ENCODE assay signal across 8 cellular contexts in the genomic region with DNA sequence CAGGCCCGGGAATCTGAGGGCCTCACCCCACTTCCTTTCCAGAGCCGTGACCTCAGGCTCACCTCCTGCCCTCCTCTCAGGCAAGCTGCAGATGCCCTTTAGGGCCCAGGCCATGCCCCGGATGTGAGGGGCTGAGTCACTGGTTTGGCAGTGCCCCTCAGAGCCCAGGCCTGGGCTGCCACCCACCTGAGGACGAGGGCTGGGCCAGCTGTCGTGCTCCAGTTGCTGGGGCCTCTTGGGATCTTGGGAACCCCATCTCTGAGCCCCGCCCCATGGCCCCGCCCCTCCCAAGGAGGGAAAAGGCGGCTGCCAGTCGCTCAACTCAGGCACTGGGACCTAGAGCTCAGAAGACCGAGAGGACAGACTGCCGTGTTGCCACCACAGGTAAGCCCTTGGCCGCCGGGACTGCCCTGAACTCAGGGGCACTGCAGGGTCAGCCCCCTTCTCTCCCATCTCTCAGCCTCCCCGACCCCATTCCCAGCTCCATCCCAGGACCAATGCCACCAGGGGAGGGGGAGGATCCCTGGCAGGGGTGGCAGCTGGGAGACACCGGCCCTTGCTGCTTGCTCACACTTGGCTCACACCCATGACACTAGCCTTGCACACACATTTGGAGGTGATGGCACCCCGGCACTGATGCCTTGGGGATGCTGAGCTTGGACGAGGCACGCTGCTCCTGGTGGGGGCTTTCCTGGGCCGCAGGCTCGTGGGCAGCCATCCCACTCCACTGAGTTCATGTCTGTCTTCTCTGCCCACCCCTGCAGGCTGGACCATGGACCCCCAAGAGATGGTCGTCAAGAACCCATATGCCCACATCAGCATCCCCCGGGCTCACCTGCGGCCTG. TPM values are rescaled to one million over a fixed set of nuclear protein-coding genes. Genes with fewer than 3 reads are reported as not detected.
A peak's percentile ranks its signal among the peaks of the same experiment; 100 is the strongest.
DNase-seq lines count a peak whose midpoint lies in the region; ATAC-seq, FAIRE-seq and TF ChIP-seq lines count a peak whose summit lies in the region.

A gene with protein sequence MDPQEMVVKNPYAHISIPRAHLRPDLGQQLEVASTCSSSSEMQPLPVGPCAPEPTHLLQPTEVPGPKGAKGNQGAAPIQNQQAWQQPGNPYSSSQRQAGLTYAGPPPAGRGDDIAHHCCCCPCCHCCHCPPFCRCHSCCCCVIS (plus strand): TSS at position 325 of the 845 bp plus-strand sequence. CDS start 448 bp downstream, at position 773.

- H3K36me3 Mint-ChIP-seq in T-helper 17 cell (ENCODE audit: low read depth): peaks cover 2% of the 10 kb centered on the region
- no peaks in the 10 kb centered on the region for H3K36me3 Mint-ChIP-seq in glutamatergic neuron (ENCODE audit: unreplicated experiment)

- in situ Hi-C loops in HAP-1 (cut with MboI; ENCODE audit: low sequenced_read_pairs): loop anchor here (5.0 to 25.0 kb wide), 2 partner anchors 103 to 438 kb away; a partner anchor contains a TSS

- H3K4me3 Mint-ChIP-seq in T-helper 17 cell (peak within 1 kb of the TSS; percentile 82), glutamatergic neuron (ENCODE audit: unreplicated experiment) (peak within 1 kb of the TSS; percentile 63)

- TF ChIP-seq CTCF in glutamatergic neuron (IDR thresholded peaks at IDR 0.05; ENCODE audit: partially characterized antibody, unreplicated experiment): no peak

- H3K27me3 ChIP-seq in HAP-1 (ENCODE audit: low read depth) (no peaks in the 10 kb centered on the region), small intestine (ENCODE audit: control insufficient read depth in 2 of 2, insufficient read depth in 2 of 2, low read length in 2 of 2) (no peaks in the 10 kb centered on the region)

- no peak for FAIRE-seq in small intestine (lab: Jason Lieb, UNC)

- H3K4me1 ChIP-seq in HAP-1 (peaks cover 11% of the 10 kb centered on the region), small intestine (ENCODE audit: control insufficient read depth in 2 of 2, insufficient read depth in 1 of 2, low read depth in 1 of 2, low read length in 1 of 2) (peaks cover 0 to 1% of the 10 kb centered on the region in 2 donors)

- DNase-seq in HAP-1 (ENCODE audit: low spot score in 2 of 2) (no peak), T-helper 17 cell (no peak), glutamatergic neuron (no peak), small intestine (peak; percentile 53), amniotic stem cell (lab: John Stamatoyannopoulos, UW) (no peak), GDM1 (lab: John Stamatoyannopoulos, UW) (no peak)
- DNase-seq in central memory CD4-positive, alpha-beta T cell: no peak

- H3K36me3 ChIP-seq in HAP-1 (replicated peaks) (no peaks in the 10 kb centered on the region), small intestine (ENCODE audit: control insufficient read depth in 2 of 2, insufficient read depth in 2 of 2, low read length in 2 of 2) (no peaks in the 10 kb centered on the region)

- no peak for ATAC-seq in T-helper 17 cell
- no peak for ATAC-seq in GM21576 (IDR thresholded peaks at IDR 0.05; ENCODE audit: unreplicated experiment)

- H3K9me3 ChIP-seq in HAP-1 (no peaks in the 10 kb centered on the region), T-helper 17 cell (ENCODE audit: control insufficient read depth, low read length, poor library complexity, severe bottlenecking) (no peaks in the 10 kb centered on the region), small intestine (ENCODE audit: control insufficient read depth, low read depth) (no peaks in the 10 kb centered on the region)

- WGBS in small intestine, 3 donors: 30 to 44% (median 44%) methylated on average over 22 to 23 of the region's 23 CpGs

- H3K4me3 ChIP-seq in HAP-1 (peak within 1 kb of the TSS; percentile 84), small intestine (ENCODE audit: low read depth in 1 of 2, low read length in 2 of 2) (peak within 1 kb of the TSS in 1 of 2 donors; percentile 76)

- H3K27ac Mint-ChIP-seq in T-helper 17 cell (peak within 1 kb of the TSS; percentile 16), glutamatergic neuron (ENCODE audit: unreplicated experiment) (no peak within 1 kb of the TSS)

- no peak within 1 kb of the TSS for H3K27ac ChIP-seq in small intestine (ENCODE audit: low read depth in 1 of 2, low read length in 1 of 2)

- no peaks in the 10 kb centered on the region for H3K9me3 Mint-ChIP-seq in glutamatergic neuron (ENCODE audit: unreplicated experiment)

- H3K27me3 Mint-ChIP-seq in T-helper 17 cell (peaks cover 6% of the 10 kb centered on the region), glutamatergic neuron (ENCODE audit: unreplicated experiment) (peaks cover 2% of the 10 kb centered on the region)

- peaks cover 6% of the 10 kb centered on the region for H3K4me1 Mint-ChIP-seq in T-helper 17 cell
- H3K4me1 Mint-ChIP-seq in glutamatergic neuron (ENCODE audit: low read depth, unreplicated experiment): peaks cover 2% of the 10 kb centered on the region

RNA-seq across cellular contexts. Expression of the gene that starts here (rescaled TPM):
- total RNA-seq in T-helper 17 cell (under 1 TPM in 1 of 2 donors, not detected in 1; 0.52 TPM), glutamatergic neuron (ENCODE audit: unreplicated experiment) (2.1 TPM)
- polyA plus RNA-seq in small intestine: 1 to 10 TPM in 1 of 3 donors, under 1 TPM in 2; 0.57 to 2.2 (median 0.89) TPM
